In the genomic region with DNA sequence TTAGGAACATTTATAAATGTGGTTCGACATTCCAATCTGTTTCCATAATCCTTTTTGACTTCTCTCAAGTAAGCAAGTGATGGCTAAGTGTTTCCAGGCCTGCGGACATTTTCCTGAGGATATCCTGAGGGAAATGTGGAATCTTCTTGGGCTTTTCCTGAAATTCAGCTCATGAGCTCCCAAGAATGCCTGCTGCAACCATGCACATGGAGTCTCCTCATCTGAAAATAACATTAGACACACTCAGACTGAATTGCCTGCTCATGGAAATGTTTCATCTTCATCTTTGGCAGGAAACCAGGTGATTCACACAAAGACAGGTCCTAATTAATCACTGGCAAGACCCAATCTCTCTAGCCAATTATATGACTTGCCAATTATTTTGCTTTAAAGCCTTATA, we compare ENCODE assay signal across 7 cellular contexts.
A peak's percentile ranks its signal among the peaks of the same experiment; 100 is the strongest.
DNase-seq lines count a peak whose midpoint lies in the region; ATAC-seq, FAIRE-seq and TF ChIP-seq lines count a peak whose summit lies in the region.
"Not testable (repeated sequence)": the region's sequence is repeated elsewhere in the genome, so short reads cannot be mapped to it uniquely, and the experiment has no call there.

No MANE protein-coding gene starts in this region.

- WGBS in GM23248 (ENCODE audit: low coverage in 1 of 2, low lambda C conversion rate in 2 of 2, missing lambda C conversion rate in 2 of 2), 2 experiments, result 0% methylated on average over 2 of the region's 2 CpGs
- WGBS in mammary epithelial cell (ENCODE audit: low coverage, missing lambda C conversion rate), result 61% methylated on average over 2 of the region's 2 CpGs

- not testable (repeated sequence) for H3K9me3 ChIP-seq in GM23248 (ENCODE audit: low read depth); mammary epithelial cell (replicated peaks; ENCODE audit: insufficient read depth, low read length)

- in situ Hi-C loops in GM23248 (cut with MboI); mammary epithelial cell (cut with MboI; ENCODE audit: low sequenced_read_pairs in 2 of 2): not testable (repeated sequence)

- H3K79me2 ChIP-seq in GM23248 (ENCODE audit: insufficient read depth); mammary epithelial cell (ENCODE audit: insufficient read depth, low read length): not testable (repeated sequence)

- not testable (repeated sequence) for H3F3A ChIP-seq in GM23248 (ENCODE audit: insufficient read depth)

- H3K4me3 ChIP-seq in GM23248; mammary epithelial cell (replicated peaks in 1 of 3; ENCODE audit: insufficient read depth in 1 of 3, low read depth in 2 of 3, low read length in 3 of 3): not testable (repeated sequence)

- H2AFZ ChIP-seq in GM23248; mammary epithelial cell (ENCODE audit: low read depth, low read length): not testable (repeated sequence)

- not testable (repeated sequence) for H3K9me2 ChIP-seq in GM23248 (ENCODE audit: insufficient read depth)

- DNase-seq in AG20443 (ENCODE audit: low spot score) (peak; percentile 18), GM23248 (peak; percentile 60), RWPE1 (ENCODE audit: low spot score) (peak; percentile 3), mammary epithelial cell (peak; percentile 15), fibroblast of gingiva (ENCODE audit: low read depth) (peak; percentile 54)
- DNase-seq in sciatic nerve (ENCODE audit: low spot score), result not testable (repeated sequence)

- H3K9ac ChIP-seq in GM23248; mammary epithelial cell (ENCODE audit: insufficient read depth, low read length): not testable (repeated sequence)

- CTCF ChIA-PET in RWPE1 (lab: Yijun Ruan, JAX); mammary epithelial cell (lab: Charles Lee; ENCODE audit: low non-redundant PET): not testable (repeated sequence)

- peak overlapping the region; percentile 12 for H3K4me2 ChIP-seq in GM23248 (ENCODE audit: unreplicated experiment)
- H3K4me2 ChIP-seq in mammary epithelial cell (ENCODE audit: insufficient read depth, low read depth, low read length), result not testable (repeated sequence)

- dilution Hi-C loops in mammary epithelial cell (cut with HindIII; ENCODE audit: low sequenced_read_pairs), result not testable (repeated sequence)

- POLR2A ChIA-PET in RWPE1 (lab: Yijun Ruan, JAX; ENCODE audit: low non-redundant PET), result not testable (repeated sequence)

- not testable (repeated sequence) for H3K36me3 ChIP-seq in GM23248 (ENCODE audit: low read depth); mammary epithelial cell (ENCODE audit: insufficient read depth, low read length)

- peak; percentile 47 for FAIRE-seq in islet of Langerhans (lab: Jason Lieb, UNC)

- intact Hi-C loops in mammary epithelial cell (cut with micrococcal nuclease); sciatic nerve (cut with DNase I): not testable (repeated sequence)

- H3K4me1 ChIP-seq in GM23248 (ENCODE audit: insufficient read depth), result peaks cover 26% of the 10 kb centered on the region
- H3K4me1 ChIP-seq in mammary epithelial cell (ENCODE audit: insufficient read depth, low read length), result not testable (repeated sequence)

- peak overlapping the region; percentile 67 for H3K27ac ChIP-seq in GM23248
- H3K27ac ChIP-seq in RWPE1; mammary epithelial cell (ENCODE audit: insufficient read depth, low read depth, low read length): not testable (repeated sequence)

- not testable (repeated sequence) for TF ChIP-seq CTCF in RWPE1 (conservative IDR thresholded peaks at IDR 0.05; ENCODE audit: low read depth); mammary epithelial cell (conservative IDR thresholded peaks at IDR 0.05 in 1 of 2, IDR thresholded peaks at IDR 0.05 in 1 of 2; ENCODE audit: extremely low read depth in 1 of 2, insufficient read depth in 1 of 2, low read depth in 1 of 2, low read length in 2 of 2)

- H3K27me3 ChIP-seq in GM23248 (replicated peaks; ENCODE audit: insufficient read depth); mammary epithelial cell (ENCODE audit: insufficient read depth, low read length): not testable (repeated sequence)

- H4K20me1 ChIP-seq in GM23248 (ENCODE audit: insufficient read depth); mammary epithelial cell (ENCODE audit: insufficient read depth, low read length): not testable (repeated sequence)

- peak; percentile 26 for ATAC-seq in sciatic nerve

- BruUV-seq in mammary epithelial cell (replicated peaks; lab: Mats Ljungman, UMichigan), result not testable (repeated sequence)
